In genomic region chr6:3635482-3635881, GRCh38 we compare ENCODE assay signal across 1 cellular context.
TF ChIP-seq lines count a peak whose summit lies in the region.

No MANE protein-coding gene starts in this region.

TF ChIP-seq in WTC11, 78 proteins besides CTCF, POLR2A, EP300 and RAD21 (continued from another document):
- TF ChIP-seq STAT6 (CRISPR knock-in tag; conservative IDR thresholded peaks at IDR 0.05; ENCODE audit: low read depth) (no peak), ESRRA (CRISPR knock-in tag; IDR thresholded peaks at IDR 0.05; ENCODE audit: borderline replicate concordance) (no peak), JUN (CRISPR knock-in tag; IDR thresholded peaks at IDR 0.05) (no peak), CREB1 (CRISPR knock-in tag; IDR thresholded peaks at IDR 0.05) (no peak), ERG (CRISPR knock-in tag; IDR thresholded peaks at IDR 0.05) (no peak)
